Comparison of ENCODE assay signal across 24 cellular contexts in genomic region chr7:19062216-19062615, GRCh38. TPM values are rescaled to one million over a fixed set of nuclear protein-coding genes. Genes with fewer than 3 reads are reported as not detected.
"Had no signal": no experiment of that assay in that cellular context is flagged by ENCODE, and none has a peak within 500 bp of the region (broad histone marks: within the 10 kb centered on the region; RNA-seq: fewer than 3 reads in every experiment).

No MANE protein-coding gene starts in this region.

- H3K4me1 ChIP-seq: adrenal gland had no signal

- H3K4me3 ChIP-seq: adrenal gland, SJSA1 had no signal

- H3K27ac ChIP-seq: adrenal gland had no signal

- H3K36me3 ChIP-seq: adrenal gland, SJSA1 had no signal

- ATAC-seq: activated T-helper 17 cell treated with anti-CD3 and anti-CD28 coated beads, Interleukin-2, amount 50 U/mL, for 72 hours; PC-3; T-helper 17 cell had no signal

- H3K9me3 ChIP-seq: adrenal gland, SJSA1 had no signal

- H3K27me3 ChIP-seq: adrenal gland, SJSA1 had no signal

- DNase-seq: activated CD4-positive, alpha-beta memory T cell treated with anti-CD3 and anti-CD28 coated beads for 36 hours; activated CD4-positive, alpha-beta T cell treated with anti-CD3 and anti-CD28 coated beads, Interleukin-2, amount 10 ng/mL, durations not matched to agents 7 days and 5 days; activated CD4-positive, CD25-positive, alpha-beta regulatory T cell; activated CD8-positive, alpha-beta memory T cell treated with anti-CD3 and anti-CD28 coated beads for 24 hours; activated gamma-delta T cell treated with Interleukin-2 at 50 U/mL for 16 hours; activated naive CD4-positive, alpha-beta T cell treated with anti-CD3 and anti-CD28 coated beads, Interleukin-2, amount 50 U/mL, for 16 hours; activated naive CD8-positive, alpha-beta T cell treated with anti-CD3 and anti-CD28 coated beads, Interleukin-2, amount 10 ng/mL, durations not matched to agents 7 days and 5 days; activated T-cell treated with anti-CD3 and anti-CD28 coated beads, Interleukin-2, amount 50 U/mL, for 48 hours; adrenal gland; anterior cingulate cortex; central memory CD4-positive, alpha-beta T cell; Kasumi-1; KBM-7; NCI-H1105; NCI-H1436; NCI-H1694 treated with DMSO at 0.1 percent for 48 hours; NCI-H2029 treated with DMSO at 0.1 percent for 48 hours; NCI-H510A treated with DMSO at 0.1 percent for 48 hours; PC-3; SHP77; T-helper 17 cell; T-helper 9 cell had no signal

RNA-seq across cellular contexts. Expression of gene TWIST1, which starts 55.2 kb away (rescaled TPM):
- total RNA-seq: activated naive CD8-positive, alpha-beta T cell treated with anti-CD3 and anti-CD28 coated beads, Interleukin-2, amount 10 ng/mL, durations not matched to agents 7 days and 5 days; T-helper 17 cell had no signal
